Comparison of ENCODE assay signal across 14 cellular contexts in genomic region chr6:90860822-90861601, GRCh38.
DNase-seq lines count a peak whose midpoint lies in the region; ATAC-seq and TF ChIP-seq lines count a peak whose summit lies in the region.
"Had no signal": no experiment of that assay in that cellular context is flagged by ENCODE, and none has a peak within 500 bp of the region (broad histone marks: within the 10 kb centered on the region; RNA-seq: fewer than 3 reads in every experiment).

No MANE protein-coding gene starts in this region.

- H3K4me3 ChIP-seq in GM23248: no peak overlapping the region
- H3K4me3 ChIP-seq in mucosa of descending colon: no peak overlapping the region
- H3K4me3 ChIP-seq: dorsolateral prefrontal cortex, uterus had no signal

- WGBS in GM23248 (ENCODE audit: low coverage in 1 of 2, low lambda C conversion rate in 2 of 2, missing lambda C conversion rate in 2 of 2), 2 experiments: 47 to 48% methylated on average over 5 of the region's 5 CpGs

- H3K9ac ChIP-seq in GM23248: no peak overlapping the region

- H3K9me2 ChIP-seq in GM23248 (ENCODE audit: insufficient read depth): no peaks in the 10 kb centered on the region

- in situ Hi-C loops in GM23248 (cut with MboI): no loop called here
- in situ Hi-C loops in SK-MEL-5 (cut with HindIII; ENCODE audit: low pct_unique_long_range_greater_than_20kb, low sequenced_read_pairs): no loop called here

- no peak overlapping the region for H3K4me2 ChIP-seq in GM23248 (ENCODE audit: unreplicated experiment)

- ATAC-seq in mucosa of descending colon (peak; percentile 18), GM21717 (IDR thresholded peaks at IDR 0.05; ENCODE audit: unreplicated experiment) (no peak)

- DNase-seq in NCI-H1694 treated with DMSO at 0.1 percent for 48 hours (lab: John Stamatoyannopoulos, UW): peak; percentile 1
- no peak for DNase-seq in NCI-H1694 (lab: John Stamatoyannopoulos, UW)
- DNase-seq in GM23248: peak; percentile 18
- DNase-seq in SK-MEL-5 (ENCODE audit: low read depth, low spot score): peak; percentile 46
- DNase-seq in mucosa of descending colon: no peak
- no peak for DNase-seq in stimulated activated naive CD4-positive, alpha-beta T cell treated with Interleukin-2 at 50 U/mL for 16 hours (lab: John Stamatoyannopoulos, UW)
- no peak for DNase-seq in stimulated activated CD4-positive, alpha-beta T cell treated with anti-CD3 and anti-CD28 coated beads, Interleukin-4, amount 100 ng/mL, for 4 hours
- DNase-seq: activated B cell treated with CpG ODN at 0.5 μM for 24 hours; activated naive CD4-positive, alpha-beta T cell; NK-92 treated with Interleukin-12 subunit alpha and Interleukin-12 subunit beta, amount 100 ng/mL, for 24 hours; uterus had no signal

- no peak for TF ChIP-seq CTCF in mucosa of descending colon (IDR thresholded peaks at IDR 0.05)

- no peaks in the 10 kb centered on the region for H3K79me2 ChIP-seq in GM23248 (ENCODE audit: insufficient read depth)

- no peaks in the 10 kb centered on the region for H3K36me3 ChIP-seq in GM23248 (ENCODE audit: low read depth)
- H3K36me3 ChIP-seq in mucosa of descending colon (ENCODE audit: low read depth): no peaks in the 10 kb centered on the region
- H3K36me3 ChIP-seq: neutrophil, uterus had no signal

- H3K4me1 ChIP-seq in GM23248 (ENCODE audit: insufficient read depth) (no peaks in the 10 kb centered on the region), mucosa of descending colon (ENCODE audit: low read depth) (no peaks in the 10 kb centered on the region)
- H3K4me1 ChIP-seq: uterus had no signal

- H2AFZ ChIP-seq in GM23248: no peak overlapping the region

- H3K9me3 ChIP-seq in GM23248 (ENCODE audit: low read depth): no peaks in the 10 kb centered on the region
- H3K9me3 ChIP-seq in mucosa of descending colon: no peaks in the 10 kb centered on the region
- H3K9me3 ChIP-seq: neutrophil, uterus had no signal

- intact Hi-C loops in mucosa of descending colon (cut with DNase I, micrococcal nuclease): no loop called here

- no peaks in the 10 kb centered on the region for H3K27me3 ChIP-seq in GM23248 (replicated peaks; ENCODE audit: insufficient read depth)
- H3K27me3 ChIP-seq: dorsolateral prefrontal cortex, neutrophil, uterus had no signal

- H4K20me1 ChIP-seq in GM23248 (ENCODE audit: insufficient read depth): no peaks in the 10 kb centered on the region

- H3K27ac ChIP-seq in GM23248: no peak overlapping the region
- H3K27ac ChIP-seq: neutrophil, uterus had no signal

- H3F3A ChIP-seq in GM23248 (ENCODE audit: insufficient read depth): no peaks in the 10 kb centered on the region

Comparison
In these comparisons a context has a peak if more than half of its experiments do, and no peak if none do; other contexts are left out.
1. DNase-seq: peak in NCI-H1694 treated with DMSO at 0.1 percent for 48 hours (single experiment), GM23248 (single experiment) and SK-MEL-5 (single experiment); none in NCI-H1694 (single experiment), mucosa of descending colon (0 of 3), stimulated activated naive CD4-positive, alpha-beta T cell treated with Interleukin-2 at 50 U/mL for 16 hours (single experiment) and stimulated activated CD4-positive, alpha-beta T cell treated with anti-CD3 and anti-CD28 coated beads, Interleukin-4, amount 100 ng/mL, for 4 hours (0 of 2).